Comparison of ENCODE assay signal across 10 cellular contexts in the genomic region with DNA sequence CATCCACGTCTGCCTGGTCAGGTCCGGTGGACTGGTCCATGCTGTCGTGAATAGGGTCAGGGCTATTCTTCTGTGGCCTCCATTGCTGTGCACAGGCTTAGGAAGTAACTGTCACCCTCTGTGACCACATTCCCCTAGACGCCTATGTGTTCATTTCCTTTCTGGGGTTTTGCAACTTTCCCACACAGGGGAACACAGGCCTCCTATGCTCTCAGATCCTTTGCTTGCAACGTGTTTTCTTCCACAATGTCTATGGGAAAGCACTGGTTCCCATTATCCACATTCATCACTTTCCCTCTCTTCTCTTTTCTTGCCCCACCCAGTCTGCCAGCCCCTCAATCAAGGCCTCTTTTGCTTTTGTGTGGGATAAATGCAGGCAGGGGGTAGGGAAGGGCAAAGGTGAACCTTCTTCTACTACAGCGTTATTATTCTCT. TPM values are rescaled to one million over a fixed set of nuclear protein-coding genes. Genes with fewer than 3 reads are reported as not detected.
DNase-seq lines count a peak whose midpoint lies in the region; ATAC-seq, FAIRE-seq and TF ChIP-seq lines count a peak whose summit lies in the region.
"Had no signal": no experiment of that assay in that cellular context is flagged by ENCODE, and none has a peak within 500 bp of the region (broad histone marks: within the 10 kb centered on the region; RNA-seq: fewer than 3 reads in every experiment).

No MANE protein-coding gene starts in this region.

- H3K36me3 Mint-ChIP-seq in CD4-positive, alpha-beta T cell (ENCODE audit: low read depth), result no peaks in the 10 kb centered on the region
- no peaks in the 10 kb centered on the region for H3K36me3 Mint-ChIP-seq in astrocyte (ENCODE audit: low read depth, unreplicated experiment)

- intact Hi-C loops in CD4-positive, alpha-beta T cell (cut with DNase I, micrococcal nuclease), result loop anchor here (5.0 kb wide), 2 partner anchors 44 to 69 kb away; a partner anchor contains a TSS

- no peak overlapping the region for H3K4me3 ChIP-seq in astrocyte (ENCODE audit: insufficient read depth, low read depth, low read length)
- no peak overlapping the region for H3K4me3 ChIP-seq in gastroesophageal sphincter
- H3K4me3 ChIP-seq: psoas muscle had no signal

- H3K27me3 ChIP-seq in CD4-positive, alpha-beta T cell (ENCODE audit: control insufficient read depth, insufficient read depth, low read length), result no peaks in the 10 kb centered on the region
- H3K27me3 ChIP-seq in astrocyte (ENCODE audit: insufficient read depth, low read length) (no peaks in the 10 kb centered on the region), gastroesophageal sphincter (peaks cover 14% of the 10 kb centered on the region)

- whole genome bisulfite sequencing in gastroesophageal sphincter (ENCODE audit: low coverage in 1 of 2), 2 donors, result 60 to 80% methylated on average over 1 to 2 of the region's 6 CpGs

- no peak overlapping the region for H3K27ac Mint-ChIP-seq in CD4-positive, alpha-beta T cell
- H3K27ac Mint-ChIP-seq in astrocyte (ENCODE audit: unreplicated experiment), result no peak overlapping the region

- no peak overlapping the region for H3K4me2 ChIP-seq in astrocyte (ENCODE audit: low read length)

- no peak for DNase-seq in CD4-positive, alpha-beta T cell
- DNase-seq in astrocyte (ENCODE audit: low read depth) (no peak), superior temporal gyrus (ENCODE audit: extremely low spot score) (no peak), NCI-H2081 treated with DMSO at 0.1 percent for 48 hours (lab: John Stamatoyannopoulos, UW) (no peak), NCI-H1417 treated with DMSO at 0.1 percent for 48 hours (lab: John Stamatoyannopoulos, UW) (no peak)
- DNase-seq: psoas muscle, RPMI8226 had no signal

- H3K9me3 Mint-ChIP-seq in CD4-positive, alpha-beta T cell, result no peaks in the 10 kb centered on the region
- no peaks in the 10 kb centered on the region for H3K9me3 Mint-ChIP-seq in astrocyte (ENCODE audit: unreplicated experiment)

- no peaks in the 10 kb centered on the region for H3K9me3 ChIP-seq in CD4-positive, alpha-beta T cell (ENCODE audit: control insufficient read depth, low read length)
- H3K9me3 ChIP-seq in astrocyte (ENCODE audit: insufficient read depth, low read depth, low read length), result no peaks in the 10 kb centered on the region
- no peaks in the 10 kb centered on the region for H3K9me3 ChIP-seq in gastroesophageal sphincter
- H3K9me3 ChIP-seq: psoas muscle had no signal

- no peak overlapping the region for H3K27ac ChIP-seq in CD4-positive, alpha-beta T cell (ENCODE audit: low read depth, low read length)
- no peak overlapping the region for H3K27ac ChIP-seq in astrocyte (ENCODE audit: low read depth, low read length)
- no peak overlapping the region for H3K27ac ChIP-seq in gastroesophageal sphincter
- H3K27ac ChIP-seq: psoas muscle had no signal

- H3K9ac ChIP-seq in astrocyte (ENCODE audit: low read length), result no peak overlapping the region

- ATAC-seq in CD4-positive, alpha-beta T cell (ENCODE audit: poor library complexity), result peak; percentile 54
- peak; percentile 50 for ATAC-seq in GM19023 (IDR thresholded peaks at IDR 0.05; ENCODE audit: unreplicated experiment)
- peak; percentile 43 for ATAC-seq in HG03442 (IDR thresholded peaks at IDR 0.05; ENCODE audit: unreplicated experiment)
- no peak for ATAC-seq in gastroesophageal sphincter
- ATAC-seq: psoas muscle had no signal

- peaks cover 18% of the 10 kb centered on the region for H3K4me1 Mint-ChIP-seq in CD4-positive, alpha-beta T cell (ENCODE audit: low read depth)
- peaks cover 1% of the 10 kb centered on the region for H3K4me1 Mint-ChIP-seq in astrocyte (ENCODE audit: low read depth, unreplicated experiment)

- H4K20me1 ChIP-seq in astrocyte (ENCODE audit: insufficient read depth, low read length), result no peaks in the 10 kb centered on the region

- H3K4me1 ChIP-seq in astrocyte (ENCODE audit: insufficient read depth, low read length) (no peaks in the 10 kb centered on the region), gastroesophageal sphincter (no peaks in the 10 kb centered on the region)
- H3K4me1 ChIP-seq: psoas muscle had no signal

- peak overlapping the region; percentile 18 for H2AFZ ChIP-seq in astrocyte (ENCODE audit: low read depth, low read length)

- H3K36me3 ChIP-seq in astrocyte (ENCODE audit: insufficient read depth, low read length), result no peaks in the 10 kb centered on the region
- H3K36me3 ChIP-seq in gastroesophageal sphincter, result no peaks in the 10 kb centered on the region

- H3K4me3 Mint-ChIP-seq in CD4-positive, alpha-beta T cell, result no peak overlapping the region
- no peak overlapping the region for H3K4me3 Mint-ChIP-seq in astrocyte (ENCODE audit: unreplicated experiment)

- CTCF ChIA-PET in CD4-positive, alpha-beta T cell (lab: Charles Lee), result no interaction called here

- no peak for TF ChIP-seq POLR2A in gastroesophageal sphincter (IDR thresholded peaks at IDR 0.05)

- TF ChIP-seq CTCF in CD4-positive, alpha-beta T cell (IDR thresholded peaks at IDR 0.05), result no peak
- TF ChIP-seq CTCF in astrocyte (IDR thresholded peaks at IDR 0.05; ENCODE audit: insufficient read depth, low read depth, low read length) (no peak), gastroesophageal sphincter (IDR thresholded peaks at IDR 0.05) (no peak)

- POLR2A ChIA-PET in CD4-positive, alpha-beta T cell (lab: Charles Lee), result no interaction called here

- H3K27me3 Mint-ChIP-seq in CD4-positive, alpha-beta T cell, result no peaks in the 10 kb centered on the region
- H3K27me3 Mint-ChIP-seq in astrocyte (ENCODE audit: low read depth, unreplicated experiment), result peaks cover 1% of the 10 kb centered on the region

- no peak for FAIRE-seq in astrocyte (lab: Jason Lieb, UNC)

- TF ChIP-seq EP300 in gastroesophageal sphincter (IDR thresholded peaks at IDR 0.05), result no peak

- H3K79me2 ChIP-seq in astrocyte (ENCODE audit: insufficient read depth, low read length), result no peaks in the 10 kb centered on the region

RNA-seq across cellular contexts. Expression of a gene that starts 43.2 kb away (rescaled TPM):
- total RNA-seq in CD4-positive, alpha-beta T cell, result 10 to 100 TPM; 80.8 to 81.4 TPM
- total RNA-seq in astrocyte (65.9 and 76.1 TPM in 2 replicates), gastroesophageal sphincter (10 to 100 TPM; 65.7 to 97.0 (median 72.0) TPM)
